Comparison of ENCODE assay signal across 13 cellular contexts in the genomic region with DNA sequence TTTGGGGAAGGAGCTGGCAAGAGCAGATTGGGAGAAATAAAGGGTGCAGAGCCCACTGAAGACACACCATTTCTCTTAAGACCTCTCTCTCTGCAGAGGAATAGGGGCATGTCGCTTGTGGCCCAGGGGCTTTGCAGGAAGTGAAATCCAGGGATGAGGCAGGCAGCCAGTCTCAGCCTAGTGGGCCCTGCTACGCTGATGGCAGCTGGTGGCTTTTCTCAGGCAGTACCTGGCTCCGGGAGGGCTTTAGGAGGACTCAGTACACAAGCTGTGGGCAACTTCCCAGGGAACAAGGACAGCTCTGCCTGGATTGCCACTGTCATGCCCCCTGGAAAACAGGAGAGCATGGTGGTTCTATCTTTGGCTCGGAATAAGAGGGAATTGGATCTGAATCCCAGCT.
"Had no signal": no experiment of that assay in that cellular context is flagged by ENCODE, and none has a peak within 500 bp of the region (broad histone marks: within the 10 kb centered on the region; RNA-seq: fewer than 3 reads in every experiment).

No MANE protein-coding gene starts in this region.

- DNase-seq: activated effector memory CD4-positive, alpha-beta T cell treated with Interleukin-2 at 50 U/mL for 16 hours; activated T-cell treated with anti-CD3 and anti-CD28 coated beads, Interleukin-2, amount 50 U/mL, for 24 hours; amniotic stem cell; effector memory CD4-positive, alpha-beta T cell; gastrocnemius medialis; heart right ventricle; left ventricle myocardium inferior; nephron progenitor cell; retina; stimulated activated CD4-positive, alpha-beta T cell treated with anti-CD3 and anti-CD28 coated beads, Interleukin-4, amount 100 ng/mL, for 4 hours; tibial artery had no signal

- H3K36me3 ChIP-seq: gastrocnemius medialis, heart right ventricle, left ventricle myocardium inferior, tibial artery had no signal

- H3K9me3 ChIP-seq: gastrocnemius medialis, heart right ventricle, left ventricle myocardium inferior, tibial artery had no signal

- H3K4me3 ChIP-seq: gastrocnemius medialis, heart right ventricle, left ventricle myocardium inferior, skin epidermis, tibial artery had no signal

- H3K4me1 ChIP-seq: tibial artery had no signal

- ATAC-seq: activated naive CD4-positive, alpha-beta T cell treated with anti-CD3 and anti-CD28 coated beads, Interleukin-2, amount 50 U/mL, for 72 hours; heart right ventricle had no signal

- H3K27ac ChIP-seq: heart right ventricle, left ventricle myocardium inferior, tibial artery had no signal

- H3K27me3 ChIP-seq: gastrocnemius medialis, heart right ventricle, tibial artery had no signal
